18 cellular contexts compared by ENCODE assay signal in the genomic region with DNA sequence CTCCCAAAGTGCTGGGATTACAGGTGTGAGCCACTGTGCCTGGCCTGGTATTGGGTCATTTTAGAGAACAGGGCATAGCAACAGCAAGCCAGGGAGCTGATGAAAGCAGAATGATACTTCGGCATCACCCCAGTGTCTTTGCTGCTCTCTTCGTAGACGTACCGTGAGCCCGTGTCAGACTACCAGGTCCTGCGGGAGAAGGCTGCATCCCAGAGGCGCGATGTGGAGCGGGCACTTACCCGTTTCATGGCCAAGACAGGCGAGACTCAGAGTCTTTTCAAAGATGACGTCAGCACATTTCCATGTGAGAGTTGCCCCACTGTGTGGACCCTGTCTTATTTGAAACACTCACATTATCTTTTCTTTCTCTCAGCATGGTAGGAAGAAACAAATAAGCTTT. TPM values are rescaled to one million over a fixed set of nuclear protein-coding genes. Genes with fewer than 3 reads are reported as not detected.
DNase-seq lines count a peak whose midpoint lies in the region; ATAC-seq, FAIRE-seq and TF ChIP-seq lines count a peak whose summit lies in the region.
"Had no signal": no experiment of that assay in that cellular context is flagged by ENCODE, and none has a peak within 500 bp of the region (broad histone marks: within the 10 kb centered on the region; RNA-seq: fewer than 3 reads in every experiment).

No MANE protein-coding gene starts in this region.

- 95 to 96% methylated on average over 12 of the region's 12 CpGs for WGBS in heart right ventricle, 2 donors
- 95% methylated on average over 12 of the region's 12 CpGs for WGBS in K562 (ENCODE audit: insufficient coverage, low coverage, missing lambda C conversion rate)

- TF ChIP-seq CTCF in heart right ventricle (IDR thresholded peaks at IDR 0.05) (no peak), right atrium auricular region (IDR thresholded peaks at IDR 0.05) (no peak), K562 (IDR thresholded peaks at IDR 0.05 in 2 of 3, conservative IDR thresholded peaks at IDR 0.05 in 1 of 3; ENCODE audit: insufficient read depth in 2 of 3, low read depth in 1 of 3, low read length in 3 of 3) (no peak)

- peak overlapping the region in 7 of 10 donors; percentile 46 to 85 (median 75) for H3K27ac ChIP-seq in heart right ventricle
- peak overlapping the region in 1 of 2 donors; percentile 84 for H3K27ac ChIP-seq in right atrium auricular region
- no peak overlapping the region for H3K27ac ChIP-seq in K562 (ENCODE audit: extremely low read depth, low read depth, low read length)
- H3K27ac ChIP-seq in temporal lobe (ENCODE audit: low read depth, low read length), result peak overlapping the region; percentile 3
- H3K27ac ChIP-seq: C4-2B had no signal

- no peaks in the 10 kb centered on the region for H3K79me2 ChIP-seq in K562 (ENCODE audit: control insufficient read depth, insufficient read depth, low read length)

- TF ChIP-seq RAD21 in K562 (CRISPR knock-in tag; conservative IDR thresholded peaks at IDR 0.05 in 1 of 2, IDR thresholded peaks at IDR 0.05 in 1 of 2), result no peak

- no peak overlapping the region for H2AFZ ChIP-seq in K562 (ENCODE audit: low read depth, low read length)
- H2AFZ ChIP-seq: GM23338 had no signal

- H3K9me1 ChIP-seq in K562 (ENCODE audit: control insufficient read depth, insufficient read depth, low read length), result peaks cover 3% of the 10 kb centered on the region

- FAIRE-seq in K562 (lab: Jason Lieb, UNC), result no peak
- FAIRE-seq: A204.1, G401.6, GM12891 had no signal

- no peaks in the 10 kb centered on the region for H4K20me1 ChIP-seq in K562 (replicated peaks; ENCODE audit: control insufficient read depth, insufficient read depth, low read length)

- no peak overlapping the region for H3K9ac ChIP-seq in K562 (ENCODE audit: insufficient read depth in 1 of 2, low read depth in 2 of 2, low read length in 2 of 2)

- no TSS peak for BruUV-seq in K562 (replicated peaks; lab: Mats Ljungman, UMichigan)

- intact Hi-C loops in heart right ventricle (cut with DNase I), result no loop called here
- intact Hi-C loops in K562 (cut with micrococcal nuclease), result no loop called here

- peaks cover 0 to 100% (median 46%) of the 10 kb centered on the region in 9 donors for H3K36me3 ChIP-seq in heart right ventricle
- peaks cover 87% of the 10 kb centered on the region for H3K36me3 ChIP-seq in right atrium auricular region
- peaks cover 36% of the 10 kb centered on the region for H3K36me3 ChIP-seq in H7 (replicated peaks; ENCODE audit: control insufficient read depth, insufficient read depth, low read length)
- H3K36me3 ChIP-seq in K562 (ENCODE audit: control insufficient read depth, insufficient read depth, low read length), result peaks cover 84% of the 10 kb centered on the region

- H3K27me3 ChIP-seq in heart right ventricle, result no peaks in the 10 kb centered on the region
- H3K27me3 ChIP-seq in right atrium auricular region, result no peaks in the 10 kb centered on the region
- no peaks in the 10 kb centered on the region for H3K27me3 ChIP-seq in H7 (ENCODE audit: control insufficient read depth, insufficient read depth, low read length)
- no peaks in the 10 kb centered on the region for H3K27me3 ChIP-seq in K562 (ENCODE audit: control insufficient read depth in 2 of 2, insufficient read depth in 2 of 2, low read length in 2 of 2)
- H3K27me3 ChIP-seq: BE2C had no signal

- H3K4me3 ChIP-seq in heart right ventricle (no peak overlapping the region), right atrium auricular region (no peak overlapping the region), H7 (ENCODE audit: insufficient read depth, low read depth, low read length) (no peak overlapping the region), K562 (no peak overlapping the region)
- H3K4me3 ChIP-seq: GM23338, HAP-1 had no signal

- H3K4me2 ChIP-seq in K562 (ENCODE audit: insufficient read depth, low read length), result no peak overlapping the region
- H3K4me2 ChIP-seq: GM23338 had no signal

- POLR2A ChIA-PET in K562 (lab: Yijun Ruan, JAX), result interaction anchor here (0.5 to 2.0 kb wide), 6 partner anchors 13 to 499 kb away, joined by 3 to 6 read pairs (median 3); a partner anchor contains a TSS

- DNase-seq in heart right ventricle (no peak), right atrium auricular region (ENCODE audit: low spot score) (no peak), H7 (peak; percentile 7), K562 (ENCODE audit: extremely low read depth in 1 of 4, low spot score in 3 of 4) (no peak)
- no peak for DNase-seq in activated CD4-positive, alpha-beta T cell treated with anti-CD3 and anti-CD28 coated beads for 4 hours
- DNase-seq: BE2C; CD4-positive, alpha-beta memory T cell; DMS153; DMS79 treated with DMSO at 0.1 percent for 48 hours; EL had no signal

- in situ Hi-C loops in K562 (cut with MboI), result no loop called here

- peaks cover 0 to 26% (median 5%) of the 10 kb centered on the region in 9 donors for H3K4me1 ChIP-seq in heart right ventricle
- H3K4me1 ChIP-seq in right atrium auricular region, result peaks cover 0 to 24% of the 10 kb centered on the region in 2 donors
- H3K4me1 ChIP-seq in K562 (replicated peaks in 1 of 2; ENCODE audit: control insufficient read depth in 2 of 2, insufficient read depth in 2 of 2, low read length in 2 of 2), result no peaks in the 10 kb centered on the region
- H3K4me1 ChIP-seq: BE2C, HAP-1 had no signal

- TF ChIP-seq EP300 in K562 (IDR thresholded peaks at IDR 0.05; ENCODE audit: low read length), result no peak

- CTCF ChIA-PET in K562 (lab: Yijun Ruan, JAX; ENCODE audit: low intra/inter-chr PET ratio), result no interaction called here

- no peak for TF ChIP-seq POLR2A in K562 (conservative IDR thresholded peaks at IDR 0.05)

- ATAC-seq in heart right ventricle (no peak), K562 (no peak), HG03442 (IDR thresholded peaks at IDR 0.05; ENCODE audit: unreplicated experiment) (no peak)
- ATAC-seq: GM23338 had no signal

- H3K9me3 ChIP-seq in heart right ventricle (no peaks in the 10 kb centered on the region), right atrium auricular region (no peaks in the 10 kb centered on the region), K562 (replicated peaks; ENCODE audit: control insufficient read depth, insufficient read depth, low read depth, low read length) (no peaks in the 10 kb centered on the region)
- H3K9me3 ChIP-seq: BE2C, HAP-1 had no signal

TF ChIP-seq in K562, 482 proteins besides CTCF, POLR2A, EP300 and RAD21 (continues in another document):
- TF ChIP-seq ZNF316 (IDR thresholded peaks at IDR 0.05), result peak; percentile 26; the same call in 1 of the 2 replicates
- TF ChIP-seq, protein P1, sequence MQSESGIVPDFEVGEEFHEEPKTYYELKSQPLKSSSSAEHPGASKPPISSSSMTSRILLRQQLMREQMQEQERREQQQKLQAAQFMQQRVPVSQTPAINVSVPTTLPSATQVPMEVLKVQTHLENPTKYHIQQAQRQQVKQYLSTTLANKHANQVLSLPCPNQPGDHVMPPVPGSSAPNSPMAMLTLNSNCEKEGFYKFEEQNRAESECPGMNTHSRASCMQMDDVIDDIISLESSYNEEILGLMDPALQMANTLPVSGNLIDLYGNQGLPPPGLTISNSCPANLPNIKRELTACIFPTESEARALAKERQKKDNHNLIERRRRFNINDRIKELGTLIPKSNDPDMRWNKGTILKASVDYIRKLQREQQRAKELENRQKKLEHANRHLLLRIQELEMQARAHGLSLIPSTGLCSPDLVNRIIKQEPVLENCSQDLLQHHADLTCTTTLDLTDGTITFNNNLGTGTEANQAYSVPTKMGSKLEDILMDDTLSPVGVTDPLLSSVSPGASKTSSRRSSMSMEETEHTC (IDR thresholded peaks at IDR 0.05), result no peak
- TF ChIP-seq, protein P2, sequence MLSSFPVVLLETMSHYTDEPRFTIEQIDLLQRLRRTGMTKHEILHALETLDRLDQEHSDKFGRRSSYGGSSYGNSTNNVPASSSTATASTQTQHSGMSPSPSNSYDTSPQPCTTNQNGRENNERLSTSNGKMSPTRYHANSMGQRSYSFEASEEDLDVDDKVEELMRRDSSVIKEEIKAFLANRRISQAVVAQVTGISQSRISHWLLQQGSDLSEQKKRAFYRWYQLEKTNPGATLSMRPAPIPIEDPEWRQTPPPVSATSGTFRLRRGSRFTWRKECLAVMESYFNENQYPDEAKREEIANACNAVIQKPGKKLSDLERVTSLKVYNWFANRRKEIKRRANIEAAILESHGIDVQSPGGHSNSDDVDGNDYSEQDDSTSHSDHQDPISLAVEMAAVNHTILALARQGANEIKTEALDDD (IDR thresholded peaks at IDR 0.05), result no peak
- TF ChIP-seq SNIP1 (IDR thresholded peaks at IDR 0.05; ENCODE audit: low read depth), result no peak
- TF ChIP-seq MIER1 (IDR thresholded peaks at IDR 0.05; ENCODE audit: low read depth), result no peak

RNA-seq across cellular contexts. Expression of a gene that starts 15.8 kb away (rescaled TPM):
- total RNA-seq in heart right ventricle (10 to 100 TPM; 21.0 to 38.1 (median 31.6) TPM), right atrium auricular region (10 to 100 TPM; 21.9 to 35.8 TPM), K562 (2014; rRNA removed) (37.8 and 45.6 TPM in 2 replicates), K562 (2014; rRNA removed; fragmentation: Illumina TruSeq; extraction: Trizol) (41.0 and 43.8 TPM in 2 replicates), K562 (2015; rRNA removed; fragmentation: Illumina TruSeq; extraction: Trizol) (29.4 and 32.3 TPM in 2 replicates), K562 (2021) (49.1 and 51.4 TPM in 2 replicates), temporal lobe (5.4 TPM)
- polyA plus RNA-seq in heart right ventricle (10 to 100 TPM; 15.2 to 20.1 TPM), K562 (2011; rRNA removed) (52.8 and 57.2 TPM in 2 replicates), K562 (2014; fragmentation: Illumina TruSeq; extraction: Trizol) (49.2 and 52.6 TPM in 2 replicates), K562 (2014; fragmentation: Nextera tagmentation; extraction: Ambion mirVana) (10 to 100 TPM; 58.9 to 84.0 TPM), K562 (2014; rRNA removed) (57.1 and 60.3 TPM in 2 replicates)
- 8.7 and 13.9 TPM in 2 replicates for total RNA-seq in H7 (2014; rRNA removed; shearing (Covaris generic))
- total RNA-seq in K562 (2011; cell fraction: chromatin; rRNA removed; ENCODE audit: low replicate concordance), result 128 and 137 TPM in 2 replicates
- 89.7 and 95.9 TPM in 2 replicates for total RNA-seq in K562 (2011; cell fraction: nucleolus; rRNA removed)
- 111 and 145 TPM in 2 replicates for total RNA-seq in K562 (2011; cell fraction: nucleoplasm; rRNA removed)
- polyA plus RNA-seq in K562 (2011; cell fraction: cytosol; rRNA removed), result 58.0 and 76.8 TPM in 2 replicates
- 33.2 and 40.6 TPM in 2 replicates for polyA plus RNA-seq in K562 (2011; cell fraction: nucleus; rRNA removed)
- 24.5 and 33.6 TPM in 2 replicates for polyA plus RNA-seq in K562 (2012)
- polyA minus RNA-seq in K562 (2011; rRNA and poly(A)+ RNA removed), result 89.5 and 117 TPM in 2 replicates
- 30.9 and 35.3 TPM in 2 replicates for polyA minus RNA-seq in K562 (2011; cell fraction: cytosol; rRNA and poly(A)+ RNA removed)
- polyA minus RNA-seq in K562 (2011; cell fraction: nucleus; rRNA and poly(A)+ RNA removed), result 37.0 and 60.9 TPM in 2 replicates
